35 cellular contexts compared by ENCODE assay signal in the genomic region with DNA sequence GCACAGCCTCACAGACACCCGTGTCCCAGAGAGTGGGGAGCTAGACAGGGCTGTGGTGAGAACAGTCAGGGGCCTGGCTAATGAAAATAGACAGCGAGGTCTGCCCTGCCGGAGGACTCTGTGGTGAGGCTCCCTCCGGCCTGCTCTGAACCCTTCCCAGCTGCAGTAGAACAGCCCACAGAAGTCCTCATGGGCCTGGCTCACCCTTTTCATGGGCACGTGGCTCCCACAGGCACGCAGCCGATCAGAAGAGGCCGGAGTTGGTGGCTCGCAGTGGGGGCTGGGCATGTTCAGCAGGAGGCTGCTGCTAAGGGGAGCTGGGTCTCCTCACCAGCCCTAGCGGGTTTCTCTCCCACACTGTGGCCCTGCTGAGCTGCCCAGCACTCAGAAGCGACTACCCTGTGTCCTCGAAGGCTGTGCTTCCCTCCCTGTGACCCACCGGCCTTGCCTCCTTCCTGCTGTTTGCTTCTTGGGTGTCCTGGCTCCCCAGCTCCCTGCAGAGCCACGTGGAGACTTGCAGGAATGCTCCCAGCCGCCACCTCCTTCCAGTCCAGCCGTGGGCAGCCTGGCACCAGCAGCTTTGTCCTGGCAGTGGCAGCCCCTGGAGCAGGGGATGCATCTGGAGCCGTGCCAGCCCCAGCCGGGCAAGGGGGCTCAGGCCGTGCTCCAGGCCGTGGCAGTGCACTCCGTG.
DNase-seq lines count a peak whose midpoint lies in the region; ATAC-seq, FAIRE-seq and TF ChIP-seq lines count a peak whose summit lies in the region.
"Had no signal": no experiment of that assay in that cellular context is flagged by ENCODE, and none has a peak within 500 bp of the region (broad histone marks: within the 10 kb centered on the region; RNA-seq: fewer than 3 reads in every experiment).

No MANE protein-coding gene starts in this region.

- no peak for DNase-seq in GM23338 (ENCODE audit: low spot score)
- DNase-seq in astrocyte (ENCODE audit: low read depth), result peak; percentile 32
- peak in 4 of 5 donors; percentile 42 to 72 (median 56) for DNase-seq in heart left ventricle
- peak; percentile 17 for DNase-seq in non-pigmented ciliary epithelial cell (ENCODE audit: low read depth)
- DNase-seq in glomerular visceral epithelial cell (ENCODE audit: extremely low spot score), result no peak
- DNase-seq: activated CD4-positive, alpha-beta T cell treated with anti-CD3 and anti-CD28 coated beads, Interleukin-2, amount 50 U/mL, for 1 hour; activated gamma-delta T cell treated with Interleukin-2 at 50 U/mL for 16 hours; activated naive CD8-positive, alpha-beta T cell treated with anti-CD3 and anti-CD28 coated beads, Interleukin-2, amount 50 U/mL, for 24 hours; activated T-cell treated with anti-CD3 and anti-CD28 coated beads, Interleukin-2, amount 50 U/mL, for 4 hours; Caco-2; cortex of kidney; DMS79 treated with DMSO at 0.1 percent for 48 hours; effector memory CD8-positive, alpha-beta T cell; foreskin keratinocyte; GF-D8; HCEC 1CT; KG1; left colon; MG63; naive B cell; NCI-H1417; NCI-H2081 treated with DMSO at 0.1 percent for 48 hours; OCI-M1; stimulated activated CD4-positive, alpha-beta T cell treated with anti-CD3 and anti-CD28 coated beads, Interleukin-4, amount 100 ng/mL, for 1 hour; SW 1271; T1000 had no signal

- WGBS in heart left ventricle, 4 donors, result 48 to 65% (median 53%) methylated on average over 20 to 21 of the region's 21 CpGs

- no peak for TF ChIP-seq POLR2A in heart left ventricle (IDR thresholded peaks at IDR 0.05)

- H3K27me3 Mint-ChIP-seq in GM23338 (ENCODE audit: insufficient read depth, low read depth, poor library complexity) (peaks cover 15% of the 10 kb centered on the region), astrocyte (ENCODE audit: low read depth, unreplicated experiment) (no peaks in the 10 kb centered on the region)
- H3K27me3 Mint-ChIP-seq: activated naive CD8-positive, alpha-beta T cell treated with anti-CD3 and anti-CD28 coated beads, Interleukin-2, amount 50 U/mL, for 24 hours; effector memory CD8-positive, alpha-beta T cell; memory B cell; naive B cell had no signal

- H4K20me1 ChIP-seq in GM23338 (replicated peaks; ENCODE audit: insufficient read depth) (no peaks in the 10 kb centered on the region), astrocyte (ENCODE audit: insufficient read depth, low read length) (peaks cover 34% of the 10 kb centered on the region)

- H3K27me3 ChIP-seq in GM23338 (ENCODE audit: insufficient read depth) (no peaks in the 10 kb centered on the region), astrocyte (ENCODE audit: insufficient read depth, low read length) (no peaks in the 10 kb centered on the region), heart left ventricle (no peaks in the 10 kb centered on the region)
- H3K27me3 ChIP-seq: body of pancreas, esophagus muscularis mucosa, hepatocyte, MG63, upper lobe of left lung had no signal

- no peak for FAIRE-seq in astrocyte (lab: Jason Lieb, UNC)

- H3K9me3 Mint-ChIP-seq in GM23338 (no peaks in the 10 kb centered on the region), astrocyte (ENCODE audit: unreplicated experiment) (no peaks in the 10 kb centered on the region)
- H3K9me3 Mint-ChIP-seq: activated naive CD8-positive, alpha-beta T cell treated with anti-CD3 and anti-CD28 coated beads, Interleukin-2, amount 50 U/mL, for 24 hours; activated T-cell treated with anti-CD3 and anti-CD28 coated beads, Interleukin-2, amount 50 U/mL, for 4 hours; effector memory CD8-positive, alpha-beta T cell; memory B cell; stimulated activated effector memory CD8-positive, alpha-beta T cell treated with anti-CD3 and anti-CD28 coated beads, Interleukin-12 subunit alpha, Interleukin-12 subunit beta, amount 100 ng/mL, for 72 hours had no signal

- H3K36me3 ChIP-seq in GM23338 (ENCODE audit: insufficient read depth), result no peaks in the 10 kb centered on the region
- no peaks in the 10 kb centered on the region for H3K36me3 ChIP-seq in astrocyte (ENCODE audit: insufficient read depth, low read length)
- H3K36me3 ChIP-seq in heart left ventricle, result peaks cover 0 to 48% (median 19%) of the 10 kb centered on the region in 9 donors
- H3K36me3 ChIP-seq: MG63 had no signal

- H3K79me2 ChIP-seq in GM23338 (replicated peaks; ENCODE audit: insufficient read depth), result no peaks in the 10 kb centered on the region
- no peaks in the 10 kb centered on the region for H3K79me2 ChIP-seq in astrocyte (ENCODE audit: insufficient read depth, low read length)
- H3K79me2 ChIP-seq: hepatocyte had no signal

- intact Hi-C loops in heart left ventricle (cut with DNase I), result no loop called here

- TF ChIP-seq CTCF in GM23338 (conservative IDR thresholded peaks at IDR 0.05; ENCODE audit: low read depth in 2 of 2) (no peak), astrocyte (IDR thresholded peaks at IDR 0.05; ENCODE audit: insufficient read depth, low read depth, low read length) (no peak), heart left ventricle (IDR thresholded peaks at IDR 0.05) (no peak)

- H3K4me1 ChIP-seq in GM23338 (ENCODE audit: insufficient read depth) (no peaks in the 10 kb centered on the region), astrocyte (ENCODE audit: insufficient read depth, low read length) (peaks cover 26% of the 10 kb centered on the region), heart left ventricle (peaks cover 0 to 56% (median 32%) of the 10 kb centered on the region in 12 donors)
- H3K4me1 ChIP-seq: foreskin keratinocyte had no signal

- H3K36me3 Mint-ChIP-seq in GM23338 (ENCODE audit: low read depth) (peaks cover 6% of the 10 kb centered on the region), astrocyte (ENCODE audit: low read depth, unreplicated experiment) (peaks cover 7% of the 10 kb centered on the region)

- H2AFZ ChIP-seq in GM23338, result no peak overlapping the region
- H2AFZ ChIP-seq in astrocyte (ENCODE audit: low read depth, low read length), result no peak overlapping the region
- H2AFZ ChIP-seq: hepatocyte had no signal

- no peak overlapping the region for H3K9ac ChIP-seq in astrocyte (ENCODE audit: low read length)

- 0 out of 2 replicates have a peak, but pooled peaks cover 4% of the 10 kb centered on the region for H3F3A ChIP-seq in GM23338 (replicated peaks; ENCODE audit: low read depth)

- H3K4me2 ChIP-seq in GM23338 (no peak overlapping the region), astrocyte (ENCODE audit: low read length) (no peak overlapping the region)
- H3K4me2 ChIP-seq: hepatocyte had no signal

- H3K4me1 Mint-ChIP-seq in GM23338, result peaks cover 22% of the 10 kb centered on the region
- peaks cover 5% of the 10 kb centered on the region for H3K4me1 Mint-ChIP-seq in astrocyte (ENCODE audit: low read depth, unreplicated experiment)
- H3K4me1 Mint-ChIP-seq: activated naive CD8-positive, alpha-beta T cell treated with anti-CD3 and anti-CD28 coated beads, Interleukin-2, amount 50 U/mL, for 24 hours; memory B cell; stimulated activated effector memory CD8-positive, alpha-beta T cell treated with anti-CD3 and anti-CD28 coated beads, Interleukin-12 subunit alpha, Interleukin-12 subunit beta, amount 100 ng/mL, for 72 hours had no signal

- H3K4me3 ChIP-seq in GM23338 (no peak overlapping the region), astrocyte (ENCODE audit: insufficient read depth, low read depth, low read length) (no peak overlapping the region), heart left ventricle (no peak overlapping the region)
- H3K4me3 ChIP-seq: body of pancreas, esophagus muscularis mucosa, hepatocyte, MG63, upper lobe of left lung had no signal

- ATAC-seq in GM23338 (no peak), heart left ventricle (peak; percentile 41 to 66 (median 52)), HG03108 (IDR thresholded peaks at IDR 0.05; ENCODE audit: unreplicated experiment) (no peak), HG03439 (IDR thresholded peaks at IDR 0.05; ENCODE audit: unreplicated experiment) (no peak)
- ATAC-seq: activated naive CD8-positive, alpha-beta T cell treated with anti-CD3 and anti-CD28 coated beads, Interleukin-2, amount 50 U/mL, for 24 hours; activated T-cell treated with anti-CD3 and anti-CD28 coated beads, Interleukin-2, amount 50 U/mL, for 4 hours; body of pancreas; effector memory CD8-positive, alpha-beta T cell; foreskin keratinocyte; left colon; stimulated activated effector memory CD8-positive, alpha-beta T cell treated with anti-CD3 and anti-CD28 coated beads, Interleukin-12 subunit alpha, Interleukin-12 subunit beta, amount 100 ng/mL, for 72 hours had no signal

- H3K9me3 ChIP-seq in astrocyte (ENCODE audit: insufficient read depth, low read depth, low read length), result no peaks in the 10 kb centered on the region
- H3K9me3 ChIP-seq in heart left ventricle, result no peaks in the 10 kb centered on the region
- H3K9me3 ChIP-seq: body of pancreas, Caco-2, esophagus muscularis mucosa, MG63, upper lobe of left lung had no signal

- H3K27ac Mint-ChIP-seq in GM23338, result no peak overlapping the region
- peak overlapping the region; percentile 47 for H3K27ac Mint-ChIP-seq in astrocyte (ENCODE audit: unreplicated experiment)
- H3K27ac Mint-ChIP-seq: activated naive CD8-positive, alpha-beta T cell treated with anti-CD3 and anti-CD28 coated beads, Interleukin-2, amount 50 U/mL, for 24 hours; effector memory CD8-positive, alpha-beta T cell; memory B cell; stimulated activated effector memory CD8-positive, alpha-beta T cell treated with anti-CD3 and anti-CD28 coated beads, Interleukin-12 subunit alpha, Interleukin-12 subunit beta, amount 100 ng/mL, for 72 hours had no signal

- H3K4me3 Mint-ChIP-seq in GM23338 (no peak overlapping the region), astrocyte (ENCODE audit: unreplicated experiment) (no peak overlapping the region)
- H3K4me3 Mint-ChIP-seq: activated naive CD8-positive, alpha-beta T cell treated with anti-CD3 and anti-CD28 coated beads, Interleukin-2, amount 50 U/mL, for 24 hours; activated T-cell treated with anti-CD3 and anti-CD28 coated beads, Interleukin-2, amount 50 U/mL, for 4 hours; effector memory CD8-positive, alpha-beta T cell; memory B cell; naive B cell; stimulated activated effector memory CD8-positive, alpha-beta T cell treated with anti-CD3 and anti-CD28 coated beads, Interleukin-12 subunit alpha, Interleukin-12 subunit beta, amount 100 ng/mL, for 72 hours had no signal

- no peaks in the 10 kb centered on the region for H3K9me2 ChIP-seq in GM23338 (ENCODE audit: insufficient read depth)

- H3K27ac ChIP-seq in GM23338 (ENCODE audit: low read depth), result 0 out of 2 replicates have a peak overlapping the region, but pooled peaks have one; percentile 50
- no peak overlapping the region for H3K27ac ChIP-seq in astrocyte (ENCODE audit: low read depth, low read length)
- H3K27ac ChIP-seq in heart left ventricle, result peak overlapping the region in 8 of 12 donors; percentile 7 to 61 (median 24)
- H3K27ac ChIP-seq: C4-2B, esophagus muscularis mucosa, foreskin keratinocyte, hepatocyte, upper lobe of left lung had no signal

TF ChIP-seq in GM23338, 12 proteins besides CTCF, POLR2A, EP300 and RAD21:
- TF ChIP-seq NANOG (IDR thresholded peaks at IDR 0.05; ENCODE audit: borderline replicate concordance) (no peak), ZNF331 (CRISPR knock-in tag; IDR thresholded peaks at IDR 0.05; ENCODE audit: low read depth) (no peak), STAT1 (IDR thresholded peaks at IDR 0.05; ENCODE audit: unreplicated experiment) (no peak)
TF ChIP-seq in GM23338: peak in this region for 0.

Comparison
In these comparisons a context has a peak if more than half of its experiments do, and no peak if none do; other contexts are left out.
1. ATAC-seq: peak in heart left ventricle (4 of 4); none in GM23338 (single experiment), HG03108 (single experiment) and HG03439 (single experiment).
2. DNase-seq: peak in astrocyte (single experiment), heart left ventricle (4 of 5) and non-pigmented ciliary epithelial cell (single experiment); none in GM23338 (single experiment) and glomerular visceral epithelial cell (single experiment).